ENCODE assay signal across 9 cellular contexts in genomic region chr11:62645660-62645933, GRCh38. TPM values are rescaled to one million over a fixed set of nuclear protein-coding genes. Genes with fewer than 3 reads are reported as not detected.
DNase-seq lines count a peak whose midpoint lies in the region; ATAC-seq and TF ChIP-seq lines count a peak whose summit lies in the region.
"Had no signal": no experiment of that assay in that cellular context is flagged by ENCODE, and none has a peak within 500 bp of the region (broad histone marks: within the 10 kb centered on the region; RNA-seq: fewer than 3 reads in every experiment).

No MANE protein-coding gene starts in this region.

- 13% methylated on average over 9 of the region's 9 CpGs for WGBS in esophagus muscularis mucosa
- 10 to 18% (median 13%) methylated on average over 9 of the region's 9 CpGs for WGBS in psoas muscle, 3 donors

- H3K36me3 ChIP-seq in SJSA1 (peaks cover 82% of the 10 kb centered on the region), esophagus muscularis mucosa (peaks cover 23 to 56% (median 46%) of the 10 kb centered on the region in 4 donors), psoas muscle (ENCODE audit: insufficient read depth in 1 of 2, low read depth in 1 of 2) (peaks cover 0 to 54% of the 10 kb centered on the region in 2 donors)

- peak overlapping the region; percentile 67; the same call in 1 of the 2 replicates for H3K27ac ChIP-seq in SJSA1
- peak overlapping the region; percentile 91 to 96 (median 92) for H3K27ac ChIP-seq in esophagus muscularis mucosa (replicated peaks in 1 of 4)
- peak overlapping the region; percentile 97 for H3K27ac ChIP-seq in psoas muscle

- H3K27me3 ChIP-seq in SJSA1 (replicated peaks) (no peaks in the 10 kb centered on the region), esophagus muscularis mucosa (no peaks in the 10 kb centered on the region), psoas muscle (ENCODE audit: insufficient read depth in 3 of 3, low read length in 2 of 3) (no peaks in the 10 kb centered on the region)

- H3K4me3 ChIP-seq in GM12875 (ENCODE audit: low read depth, low read length) (peak overlapping the region; percentile 91), SJSA1 (peak overlapping the region; percentile 77), esophagus muscularis mucosa (peak overlapping the region; percentile 81 to 96 (median 86)), psoas muscle (peak overlapping the region; percentile 100)

- intact Hi-C loops in esophagus muscularis mucosa (cut with DNase I) (no loop called here), psoas muscle (cut with DNase I) (no loop called here)

- no peak for DNase-seq in SJSA1 (ENCODE audit: low read depth in 1 of 2, low spot score in 2 of 2)
- DNase-seq in esophagus muscularis mucosa (ENCODE audit: extremely low spot score): no peak
- no peak for DNase-seq in psoas muscle
- no peak for DNase-seq in dedifferentiated amniotic fluid mesenchymal stem cell (ENCODE audit: extremely low spot score)
- DNase-seq in NCI-H345 treated with DMSO at 0.1 percent for 48 hours (lab: John Stamatoyannopoulos, UW; ENCODE audit: unreplicated experiment): no peak
- DNase-seq: KBM-7 had no signal

- H3K4me1 ChIP-seq in SJSA1 (replicated peaks) (peaks cover 15% of the 10 kb centered on the region), esophagus muscularis mucosa (peaks cover 26 to 42% (median 32%) of the 10 kb centered on the region in 4 donors), psoas muscle (peaks cover 24% of the 10 kb centered on the region)

- ATAC-seq in psoas muscle (no peak), HG02870 (IDR thresholded peaks at IDR 0.05; ENCODE audit: unreplicated experiment) (no peak), GM18498 (IDR thresholded peaks at IDR 0.05; ENCODE audit: unreplicated experiment) (no peak)

- no peak for TF ChIP-seq POLR2A in esophagus muscularis mucosa (IDR thresholded peaks at IDR 0.05; ENCODE audit: low read depth)

- no peak for TF ChIP-seq EP300 in esophagus muscularis mucosa (IDR thresholded peaks at IDR 0.05)

- no peaks in the 10 kb centered on the region for H3K9me3 ChIP-seq in SJSA1 (replicated peaks)
- H3K9me3 ChIP-seq in esophagus muscularis mucosa: no peaks in the 10 kb centered on the region
- H3K9me3 ChIP-seq in psoas muscle: no peaks in the 10 kb centered on the region

- no peak for TF ChIP-seq CTCF in GM12875 (IDR thresholded peaks at IDR 0.05; ENCODE audit: borderline replicate concordance, insufficient read depth, low read depth, low read length)
- TF ChIP-seq CTCF in esophagus muscularis mucosa (IDR thresholded peaks at IDR 0.05): no peak
- no peak for TF ChIP-seq CTCF in psoas muscle (IDR thresholded peaks at IDR 0.05)

RNA-seq across cellular contexts. Expression of gene GANAB, which starts 0.8 kb away (rescaled TPM):
- total RNA-seq in SJSA1 (2014; rRNA removed; shearing (Covaris generic)): 356 and 500 TPM in 2 replicates
- total RNA-seq in esophagus muscularis mucosa: 100 to 1,000 TPM in 2 of 4 donors, 10 to 100 TPM in 2; 77.7 to 129 (median 111) TPM
- total RNA-seq in psoas muscle: 10 to 100 TPM; 59.7 to 62.2 (median 61.4) TPM
- 10 to 100 TPM; 34.3 to 64.6 (median 62.0) TPM for polyA plus RNA-seq in psoas muscle

RNA-seq across cellular contexts. Expression of gene INTS5, which starts 7.5 kb away (rescaled TPM):
- 26.6 and 26.8 TPM in 2 replicates for total RNA-seq in SJSA1 (2014; rRNA removed; shearing (Covaris generic))
- total RNA-seq in esophagus muscularis mucosa (10 to 100 TPM in 3 of 4 donors, 1 to 10 TPM in 1; 9.6 to 22.7 (median 21.7) TPM), psoas muscle (10 to 100 TPM; 13.5 to 20.6 (median 17.1) TPM)
- polyA plus RNA-seq in psoas muscle: 10 to 100 TPM in 1 of 3 donors, 1 to 10 TPM in 2; 8.1 to 19.9 (median 9.3) TPM

RNA-seq across cellular contexts. Expression of gene C11orf98, which starts 19.4 kb away (rescaled TPM):
- 103 and 121 TPM in 2 replicates for total RNA-seq in SJSA1 (2014; rRNA removed; shearing (Covaris generic))
- 10 to 100 TPM; 23.7 to 38.0 (median 33.0) TPM for total RNA-seq in esophagus muscularis mucosa
- 10 to 100 TPM; 29.8 to 50.9 (median 50.2) TPM for total RNA-seq in psoas muscle
- polyA plus RNA-seq in psoas muscle: 100 to 1,000 TPM in 1 of 3 donors, 10 to 100 TPM in 2; 87.1 to 155 (median 93.1) TPM

RNA-seq across cellular contexts. Expression of gene CSKMT, which starts 19.5 kb away (rescaled TPM):
- total RNA-seq in SJSA1 (2014; rRNA removed; shearing (Covaris generic)): 9.8 and 15.7 TPM in 2 replicates
- total RNA-seq in esophagus muscularis mucosa: 1 to 10 TPM; 2.9 to 4.9 (median 3.1) TPM
- 10 to 100 TPM in 2 of 4 donors, 1 to 10 TPM in 2; 3.8 to 12.8 (median 9.4) TPM for total RNA-seq in psoas muscle
- 10 to 100 TPM in 1 of 3 donors, 1 to 10 TPM in 2; 4.8 to 11.4 (median 7.8) TPM for polyA plus RNA-seq in psoas muscle

RNA-seq across cellular contexts. Expression of gene B3GAT3, which starts 23.8 kb away (rescaled TPM):
- 82.5 and 145 TPM in 2 replicates for total RNA-seq in SJSA1 (2014; rRNA removed; shearing (Covaris generic))
- total RNA-seq in esophagus muscularis mucosa: 10 to 100 TPM; 20.3 to 33.3 (median 22.1) TPM
- 10 to 100 TPM in 3 of 4 donors, 1 to 10 TPM in 1; 7.4 to 11.8 (median 11.0) TPM for total RNA-seq in psoas muscle
- polyA plus RNA-seq in psoas muscle: 10 to 100 TPM; 11.7 to 37.6 (median 20.0) TPM
